In the genomic region with DNA sequence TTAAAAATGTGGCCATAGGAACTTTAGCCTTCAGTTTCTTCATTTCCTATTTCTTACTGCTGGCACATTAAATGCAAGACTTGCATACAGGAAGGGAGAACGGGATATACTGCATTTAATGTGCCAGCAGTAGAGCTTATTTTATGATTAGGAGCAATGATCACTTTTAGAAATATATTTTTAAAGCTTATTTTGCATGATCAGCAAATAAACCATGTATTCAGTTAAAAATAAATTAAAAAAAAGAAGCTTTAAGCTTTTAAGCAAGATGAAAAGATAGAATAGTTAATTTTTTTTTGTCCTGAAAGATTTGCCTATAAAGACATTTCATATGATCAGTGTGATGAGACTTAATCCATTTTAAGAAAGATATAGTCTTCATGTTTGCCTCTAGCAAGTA, we compare ENCODE assay signal across 3 cellular contexts.
TF ChIP-seq lines count a peak whose summit lies in the region.

No MANE protein-coding gene starts in this region.

TF ChIP-seq in HepG2, 621 proteins besides CTCF, POLR2A, EP300 and RAD21:
- no peak for TF ChIP-seq ESRRA (CRISPR knock-in tag; IDR thresholded peaks at IDR 0.05; ENCODE audit: low read depth)
- TF ChIP-seq, protein P1, sequence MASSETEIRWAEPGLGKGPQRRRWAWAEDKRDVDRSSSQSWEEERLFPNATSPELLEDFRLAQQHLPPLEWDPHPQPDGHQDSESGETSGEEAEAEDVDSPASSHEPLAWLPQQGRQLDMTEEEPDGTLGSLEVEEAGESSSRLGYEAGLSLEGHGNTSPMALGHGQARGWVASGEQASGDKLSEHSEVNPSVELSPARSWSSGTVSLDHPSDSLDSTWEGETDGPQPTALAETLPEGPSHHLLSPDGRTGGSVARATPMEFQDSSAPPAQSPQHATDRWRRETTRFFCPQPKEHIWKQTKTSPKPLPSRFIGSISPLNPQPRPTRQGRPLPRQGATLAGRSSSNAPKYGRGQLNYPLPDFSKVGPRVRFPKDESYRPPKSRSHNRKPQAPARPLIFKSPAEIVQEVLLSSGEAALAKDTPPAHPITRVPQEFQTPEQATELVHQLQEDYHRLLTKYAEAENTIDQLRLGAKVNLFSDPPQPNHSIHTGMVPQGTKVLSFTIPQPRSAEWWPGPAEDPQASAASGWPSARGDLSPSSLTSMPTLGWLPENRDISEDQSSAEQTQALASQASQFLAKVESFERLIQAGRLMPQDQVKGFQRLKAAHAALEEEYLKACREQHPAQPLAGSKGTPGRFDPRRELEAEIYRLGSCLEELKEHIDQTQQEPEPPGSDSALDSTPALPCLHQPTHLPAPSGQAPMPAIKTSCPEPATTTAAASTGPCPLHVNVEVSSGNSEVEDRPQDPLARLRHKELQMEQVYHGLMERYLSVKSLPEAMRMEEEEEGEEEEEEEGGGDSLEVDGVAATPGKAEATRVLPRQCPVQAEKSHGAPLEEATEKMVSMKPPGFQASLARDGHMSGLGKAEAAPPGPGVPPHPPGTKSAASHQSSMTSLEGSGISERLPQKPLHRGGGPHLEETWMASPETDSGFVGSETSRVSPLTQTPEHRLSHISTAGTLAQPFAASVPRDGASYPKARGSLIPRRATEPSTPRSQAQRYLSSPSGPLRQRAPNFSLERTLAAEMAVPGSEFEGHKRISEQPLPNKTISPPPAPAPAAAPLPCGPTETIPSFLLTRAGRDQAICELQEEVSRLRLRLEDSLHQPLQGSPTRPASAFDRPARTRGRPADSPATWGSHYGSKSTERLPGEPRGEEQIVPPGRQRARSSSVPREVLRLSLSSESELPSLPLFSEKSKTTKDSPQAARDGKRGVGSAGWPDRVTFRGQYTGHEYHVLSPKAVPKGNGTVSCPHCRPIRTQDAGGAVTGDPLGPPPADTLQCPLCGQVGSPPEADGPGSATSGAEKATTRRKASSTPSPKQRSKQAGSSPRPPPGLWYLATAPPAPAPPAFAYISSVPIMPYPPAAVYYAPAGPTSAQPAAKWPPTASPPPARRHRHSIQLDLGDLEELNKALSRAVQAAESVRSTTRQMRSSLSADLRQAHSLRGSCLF (CRISPR knock-in tag; IDR thresholded peaks at IDR 0.05; ENCODE audit: borderline replicate concordance): no peak
- no peak for TF ChIP-seq ZEB1 (IDR thresholded peaks at IDR 0.05; ENCODE audit: insufficient replicate concordance, low read depth)
- TF ChIP-seq, protein P2, sequence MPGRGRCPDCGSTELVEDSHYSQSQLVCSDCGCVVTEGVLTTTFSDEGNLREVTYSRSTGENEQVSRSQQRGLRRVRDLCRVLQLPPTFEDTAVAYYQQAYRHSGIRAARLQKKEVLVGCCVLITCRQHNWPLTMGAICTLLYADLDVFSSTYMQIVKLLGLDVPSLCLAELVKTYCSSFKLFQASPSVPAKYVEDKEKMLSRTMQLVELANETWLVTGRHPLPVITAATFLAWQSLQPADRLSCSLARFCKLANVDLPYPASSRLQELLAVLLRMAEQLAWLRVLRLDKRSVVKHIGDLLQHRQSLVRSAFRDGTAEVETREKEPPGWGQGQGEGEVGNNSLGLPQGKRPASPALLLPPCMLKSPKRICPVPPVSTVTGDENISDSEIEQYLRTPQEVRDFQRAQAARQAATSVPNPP (CRISPR knock-in tag; IDR thresholded peaks at IDR 0.05): no peak
- TF ChIP-seq FOXP4 (CRISPR knock-in tag; IDR thresholded peaks at IDR 0.05): no peak
- peak; percentile 91 for TF ChIP-seq MAFF (IDR thresholded peaks at IDR 0.05; ENCODE audit: low read depth, low read length)
- no peak for TF ChIP-seq PAF1 (CRISPR knock-in tag; IDR thresholded peaks at IDR 0.05)
- peak; percentile 89 to 95 for TF ChIP-seq MAFK (conservative IDR thresholded peaks at IDR 0.05 in 1 of 2, IDR thresholded peaks at IDR 0.05 in 1 of 2; ENCODE audit: low read length in 2 of 2)

TF ChIP-seq in IMR-90, 13 proteins besides CTCF, POLR2A, EP300 and RAD21:
- peak; percentile 91 for TF ChIP-seq MAFK (IDR thresholded peaks at IDR 0.05; ENCODE audit: low read depth, low read length)
- TF ChIP-seq, protein P3, sequence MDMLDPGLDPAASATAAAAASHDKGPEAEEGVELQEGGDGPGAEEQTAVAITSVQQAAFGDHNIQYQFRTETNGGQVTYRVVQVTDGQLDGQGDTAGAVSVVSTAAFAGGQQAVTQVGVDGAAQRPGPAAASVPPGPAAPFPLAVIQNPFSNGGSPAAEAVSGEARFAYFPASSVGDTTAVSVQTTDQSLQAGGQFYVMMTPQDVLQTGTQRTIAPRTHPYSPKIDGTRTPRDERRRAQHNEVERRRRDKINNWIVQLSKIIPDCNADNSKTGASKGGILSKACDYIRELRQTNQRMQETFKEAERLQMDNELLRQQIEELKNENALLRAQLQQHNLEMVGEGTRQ (IDR thresholded peaks at IDR 0.05; ENCODE audit: low read depth, low read length): no peak

TF ChIP-seq in K562, 482 proteins besides CTCF, POLR2A, EP300 and RAD21 (continues in another document):
- no peak for TF ChIP-seq ILF3 (IDR thresholded peaks at IDR 0.05; ENCODE audit: borderline replicate concordance)
- TF ChIP-seq POLR2G (IDR thresholded peaks at IDR 0.05; ENCODE audit: low read depth, low read length): no peak
- TF ChIP-seq MCM3 (IDR thresholded peaks at IDR 0.05): no peak
- TF ChIP-seq POLR2H (tag; IDR thresholded peaks at IDR 0.05; ENCODE audit: low read depth): no peak
- TF ChIP-seq, protein P4, sequence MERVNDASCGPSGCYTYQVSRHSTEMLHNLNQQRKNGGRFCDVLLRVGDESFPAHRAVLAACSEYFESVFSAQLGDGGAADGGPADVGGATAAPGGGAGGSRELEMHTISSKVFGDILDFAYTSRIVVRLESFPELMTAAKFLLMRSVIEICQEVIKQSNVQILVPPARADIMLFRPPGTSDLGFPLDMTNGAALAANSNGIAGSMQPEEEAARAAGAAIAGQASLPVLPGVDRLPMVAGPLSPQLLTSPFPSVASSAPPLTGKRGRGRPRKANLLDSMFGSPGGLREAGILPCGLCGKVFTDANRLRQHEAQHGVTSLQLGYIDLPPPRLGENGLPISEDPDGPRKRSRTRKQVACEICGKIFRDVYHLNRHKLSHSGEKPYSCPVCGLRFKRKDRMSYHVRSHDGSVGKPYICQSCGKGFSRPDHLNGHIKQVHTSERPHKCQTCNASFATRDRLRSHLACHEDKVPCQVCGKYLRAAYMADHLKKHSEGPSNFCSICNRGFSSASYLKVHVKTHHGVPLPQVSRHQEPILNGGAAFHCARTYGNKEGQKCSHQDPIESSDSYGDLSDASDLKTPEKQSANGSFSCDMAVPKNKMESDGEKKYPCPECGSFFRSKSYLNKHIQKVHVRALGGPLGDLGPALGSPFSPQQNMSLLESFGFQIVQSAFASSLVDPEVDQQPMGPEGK (CRISPR knock-in tag; IDR thresholded peaks at IDR 0.05; ENCODE audit: borderline replicate concordance): no peak
- peak; percentile 75 for TF ChIP-seq MAFG (tag; conservative IDR thresholded peaks at IDR 0.05)
- TF ChIP-seq, protein P5, sequence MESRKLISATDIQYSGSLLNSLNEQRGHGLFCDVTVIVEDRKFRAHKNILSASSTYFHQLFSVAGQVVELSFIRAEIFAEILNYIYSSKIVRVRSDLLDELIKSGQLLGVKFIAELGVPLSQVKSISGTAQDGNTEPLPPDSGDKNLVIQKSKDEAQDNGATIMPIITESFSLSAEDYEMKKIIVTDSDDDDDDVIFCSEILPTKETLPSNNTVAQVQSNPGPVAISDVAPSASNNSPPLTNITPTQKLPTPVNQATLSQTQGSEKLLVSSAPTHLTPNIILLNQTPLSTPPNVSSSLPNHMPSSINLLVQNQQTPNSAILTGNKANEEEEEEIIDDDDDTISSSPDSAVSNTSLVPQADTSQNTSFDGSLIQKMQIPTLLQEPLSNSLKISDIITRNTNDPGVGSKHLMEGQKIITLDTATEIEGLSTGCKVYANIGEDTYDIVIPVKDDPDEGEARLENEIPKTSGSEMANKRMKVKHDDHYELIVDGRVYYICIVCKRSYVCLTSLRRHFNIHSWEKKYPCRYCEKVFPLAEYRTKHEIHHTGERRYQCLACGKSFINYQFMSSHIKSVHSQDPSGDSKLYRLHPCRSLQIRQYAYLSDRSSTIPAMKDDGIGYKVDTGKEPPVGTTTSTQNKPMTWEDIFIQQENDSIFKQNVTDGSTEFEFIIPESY (CRISPR knock-in tag; IDR thresholded peaks at IDR 0.05): no peak
- TF ChIP-seq SPI1 (IDR thresholded peaks at IDR 0.05; ENCODE audit: borderline replicate concordance, low read depth, low read length): no peak
- TF ChIP-seq ZBTB7A (IDR thresholded peaks at IDR 0.05; ENCODE audit: borderline replicate concordance, control insufficient read depth, low read depth, low read length): no peak
- no peak for TF ChIP-seq MYBL2 (IDR thresholded peaks at IDR 0.05; ENCODE audit: low read depth)
- TF ChIP-seq MYBL2 (CRISPR knock-in tag; IDR thresholded peaks at IDR 0.05; ENCODE audit: borderline replicate concordance): no peak
- peak; percentile 57; the same call in 1 of the 2 replicates for TF ChIP-seq MAFK (IDR thresholded peaks at IDR 0.05; ENCODE audit: low read length)
- TF ChIP-seq C11orf30 (IDR thresholded peaks at IDR 0.05; ENCODE audit: low read depth): peak; percentile 49; the same call in 1 of the 2 replicates
- no peak for TF ChIP-seq ZNF780A (CRISPR knock-in tag; IDR thresholded peaks at IDR 0.05)
- no peak for TF ChIP-seq RBM22 (IDR thresholded peaks at IDR 0.05; ENCODE audit: low read depth, low read length, poor library complexity, severe bottlenecking)
- no peak for TF ChIP-seq ZNF224 (CRISPR knock-in tag; IDR thresholded peaks at IDR 0.05)
- TF ChIP-seq, protein P2 (IDR thresholded peaks at IDR 0.05; ENCODE audit: borderline replicate concordance, insufficient read depth, insufficient read length): no peak
- TF ChIP-seq, protein P6, sequence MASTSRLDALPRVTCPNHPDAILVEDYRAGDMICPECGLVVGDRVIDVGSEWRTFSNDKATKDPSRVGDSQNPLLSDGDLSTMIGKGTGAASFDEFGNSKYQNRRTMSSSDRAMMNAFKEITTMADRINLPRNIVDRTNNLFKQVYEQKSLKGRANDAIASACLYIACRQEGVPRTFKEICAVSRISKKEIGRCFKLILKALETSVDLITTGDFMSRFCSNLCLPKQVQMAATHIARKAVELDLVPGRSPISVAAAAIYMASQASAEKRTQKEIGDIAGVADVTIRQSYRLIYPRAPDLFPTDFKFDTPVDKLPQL (IDR thresholded peaks at IDR 0.05; ENCODE audit: extremely low read depth, insufficient read length): no peak
- TF ChIP-seq NELFE (IDR thresholded peaks at IDR 0.05; ENCODE audit: insufficient read depth, insufficient read length): no peak
- TF ChIP-seq MAFF (IDR thresholded peaks at IDR 0.05; ENCODE audit: low read length): peak; percentile 75
- peak; percentile 80 for TF ChIP-seq ZNF316 (IDR thresholded peaks at IDR 0.05)
- no peak for TF ChIP-seq DNMT1 (IDR thresholded peaks at IDR 0.05)
- TF ChIP-seq ZNF444 (CRISPR knock-in tag; IDR thresholded peaks at IDR 0.05): no peak
- no peak for TF ChIP-seq ZNF717 (CRISPR knock-in tag; IDR thresholded peaks at IDR 0.05)
- no peak for TF ChIP-seq ZKSCAN3 (CRISPR knock-in tag; IDR thresholded peaks at IDR 0.05)
- no peak for TF ChIP-seq ZNF764 (CRISPR knock-in tag; IDR thresholded peaks at IDR 0.05; ENCODE audit: low read depth)
- TF ChIP-seq ZKSCAN1 (IDR thresholded peaks at IDR 0.05; ENCODE audit: low read depth, low read length): no peak
- TF ChIP-seq RNF2 (IDR thresholded peaks at IDR 0.05): no peak
- TF ChIP-seq ARID3B (CRISPR knock-in tag; IDR thresholded peaks at IDR 0.05; ENCODE audit: borderline replicate concordance): no peak
- no peak for TF ChIP-seq DACH1 (IDR thresholded peaks at IDR 0.05; ENCODE audit: partially characterized antibody)
- no peak for TF ChIP-seq ZNF347 (CRISPR knock-in tag; IDR thresholded peaks at IDR 0.05; ENCODE audit: low read depth)
- TF ChIP-seq, protein P7, sequence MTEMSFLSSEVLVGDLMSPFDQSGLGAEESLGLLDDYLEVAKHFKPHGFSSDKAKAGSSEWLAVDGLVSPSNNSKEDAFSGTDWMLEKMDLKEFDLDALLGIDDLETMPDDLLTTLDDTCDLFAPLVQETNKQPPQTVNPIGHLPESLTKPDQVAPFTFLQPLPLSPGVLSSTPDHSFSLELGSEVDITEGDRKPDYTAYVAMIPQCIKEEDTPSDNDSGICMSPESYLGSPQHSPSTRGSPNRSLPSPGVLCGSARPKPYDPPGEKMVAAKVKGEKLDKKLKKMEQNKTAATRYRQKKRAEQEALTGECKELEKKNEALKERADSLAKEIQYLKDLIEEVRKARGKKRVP (CRISPR knock-in tag; IDR thresholded peaks at IDR 0.05): no peak
- TF ChIP-seq TRIM28 (IDR thresholded peaks at IDR 0.05): no peak
- TF ChIP-seq POLR2B (IDR thresholded peaks at IDR 0.05; ENCODE audit: low read depth, partially characterized antibody): no peak
